Comparison of ENCODE assay signal across 13 cellular contexts in genomic region chr20:2691127-2691526, GRCh38. TPM values are rescaled to one million over a fixed set of nuclear protein-coding genes. Genes with fewer than 3 reads are reported as not detected.
DNase-seq lines count a peak whose midpoint lies in the region; ATAC-seq and TF ChIP-seq lines count a peak whose summit lies in the region.
"Had no signal": no experiment of that assay in that cellular context is flagged by ENCODE, and none has a peak within 500 bp of the region (broad histone marks: within the 10 kb centered on the region; RNA-seq: fewer than 3 reads in every experiment).

No MANE protein-coding gene starts in this region.

- H3K36me3 Mint-ChIP-seq in activated naive CD4-positive, alpha-beta T cell treated with anti-CD3 and anti-CD28 coated beads for 36 hours (ENCODE audit: low read depth) = peaks cover 3% of the 10 kb centered on the region
- peaks cover 3% of the 10 kb centered on the region for H3K36me3 Mint-ChIP-seq in activated CD4-positive, alpha-beta memory T cell treated with anti-CD3 and anti-CD28 coated beads for 36 hours
- peaks cover 15% of the 10 kb centered on the region for H3K36me3 Mint-ChIP-seq in glutamatergic neuron (ENCODE audit: unreplicated experiment)
- H3K36me3 Mint-ChIP-seq in stimulated activated memory B cell treated with anti-CD40 and anti-IgM and Interleukin-4, amounts not matched to agents 10 μg/mL and 1 μg/mL and 100 μg/mL, for 72 hours = no peaks in the 10 kb centered on the region

- DNase-seq in activated naive CD4-positive, alpha-beta T cell treated with anti-CD3 and anti-CD28 coated beads for 36 hours = no peak
- DNase-seq in activated naive CD4-positive, alpha-beta T cell (lab: John Stamatoyannopoulos, UW) = no peak
- no peak for DNase-seq in activated CD4-positive, alpha-beta memory T cell treated with anti-CD3 and anti-CD28 coated beads for 36 hours
- DNase-seq in glutamatergic neuron (no peak), brain microvascular endothelial cell (no peak), WERI-Rb-1 (no peak)
- DNase-seq: activated CD8-positive, alpha-beta memory T cell treated with anti-CD3 and anti-CD28 coated beads, Interleukin-2, amount 50 U/mL, for 4 hours; DMS153; IMR-90; NCI-H1105; SHP77 treated with DMSO at 0.1 percent for 48 hours had no signal

- no peaks in the 10 kb centered on the region for H3K36me3 ChIP-seq in brain microvascular endothelial cell (replicated peaks)
- no peaks in the 10 kb centered on the region; the same call in 1 of the 2 replicates for H3K36me3 ChIP-seq in WERI-Rb-1

- H3K4me1 Mint-ChIP-seq in activated naive CD4-positive, alpha-beta T cell treated with anti-CD3 and anti-CD28 coated beads for 36 hours (ENCODE audit: low read depth) = peaks cover 15% of the 10 kb centered on the region
- H3K4me1 Mint-ChIP-seq in activated CD4-positive, alpha-beta memory T cell treated with anti-CD3 and anti-CD28 coated beads for 36 hours (ENCODE audit: low read depth) = peaks cover 22% of the 10 kb centered on the region
- peaks cover 7% of the 10 kb centered on the region for H3K4me1 Mint-ChIP-seq in glutamatergic neuron (ENCODE audit: low read depth, unreplicated experiment)
- H3K4me1 Mint-ChIP-seq in stimulated activated memory B cell treated with anti-CD40 and anti-IgM and Interleukin-4, amounts not matched to agents 10 μg/mL and 1 μg/mL and 100 μg/mL, for 72 hours = peaks cover 19% of the 10 kb centered on the region

- H3K4me3 Mint-ChIP-seq in activated naive CD4-positive, alpha-beta T cell treated with anti-CD3 and anti-CD28 coated beads for 36 hours = peak overlapping the region; percentile 75
- H3K4me3 Mint-ChIP-seq in activated CD4-positive, alpha-beta memory T cell treated with anti-CD3 and anti-CD28 coated beads for 36 hours = peak overlapping the region; percentile 72
- peak overlapping the region; percentile 98 for H3K4me3 Mint-ChIP-seq in glutamatergic neuron (ENCODE audit: unreplicated experiment)
- H3K4me3 Mint-ChIP-seq in stimulated activated memory B cell treated with anti-CD40 and anti-IgM and Interleukin-4, amounts not matched to agents 10 μg/mL and 1 μg/mL and 100 μg/mL, for 72 hours = peak overlapping the region; percentile 82

- no peaks in the 10 kb centered on the region for H3K9me3 Mint-ChIP-seq in activated naive CD4-positive, alpha-beta T cell treated with anti-CD3 and anti-CD28 coated beads for 36 hours
- no peaks in the 10 kb centered on the region for H3K9me3 Mint-ChIP-seq in activated CD4-positive, alpha-beta memory T cell treated with anti-CD3 and anti-CD28 coated beads for 36 hours
- H3K9me3 Mint-ChIP-seq in glutamatergic neuron (ENCODE audit: unreplicated experiment) = peaks cover 11% of the 10 kb centered on the region
- H3K9me3 Mint-ChIP-seq in stimulated activated memory B cell treated with anti-CD40 and anti-IgM and Interleukin-4, amounts not matched to agents 10 μg/mL and 1 μg/mL and 100 μg/mL, for 72 hours = no peaks in the 10 kb centered on the region

- no peak for ATAC-seq in stimulated activated memory B cell treated with anti-CD40 and anti-IgM and Interleukin-4, amounts not matched to agents 10 μg/mL and 1 μg/mL and 100 μg/mL, for 72 hours
- no peak for ATAC-seq in GM21825 (IDR thresholded peaks at IDR 0.05; ENCODE audit: unreplicated experiment)

- POLR2A ChIA-PET in activated CD4-positive, alpha-beta memory T cell treated with anti-CD3 and anti-CD28 coated beads for 36 hours (lab: Charles Lee) = no interaction called here

- H3K27me3 ChIP-seq in brain microvascular endothelial cell (replicated peaks) = peaks cover 44% of the 10 kb centered on the region
- H3K27me3 ChIP-seq in WERI-Rb-1 (ENCODE audit: insufficient read depth, low read depth, severe bottlenecking) = no peaks in the 10 kb centered on the region

- H3K27ac ChIP-seq in brain microvascular endothelial cell (no peak overlapping the region), WERI-Rb-1 (no peak overlapping the region)

- no peaks in the 10 kb centered on the region for H3K9me3 ChIP-seq in WERI-Rb-1 (ENCODE audit: severe bottlenecking)

- in situ Hi-C loops in brain microvascular endothelial cell (cut with HindIII; ENCODE audit: low pct_ligation_motif_present, low sequenced_read_pairs) = no loop called here

- H3K27me3 Mint-ChIP-seq in activated naive CD4-positive, alpha-beta T cell treated with anti-CD3 and anti-CD28 coated beads for 36 hours (ENCODE audit: low read depth) = peaks cover 34% of the 10 kb centered on the region
- H3K27me3 Mint-ChIP-seq in activated CD4-positive, alpha-beta memory T cell treated with anti-CD3 and anti-CD28 coated beads for 36 hours = peaks cover 34% of the 10 kb centered on the region
- peaks cover 50% of the 10 kb centered on the region for H3K27me3 Mint-ChIP-seq in glutamatergic neuron (ENCODE audit: unreplicated experiment)
- H3K27me3 Mint-ChIP-seq in stimulated activated memory B cell treated with anti-CD40 and anti-IgM and Interleukin-4, amounts not matched to agents 10 μg/mL and 1 μg/mL and 100 μg/mL, for 72 hours = peaks cover 75% of the 10 kb centered on the region

- no peak overlapping the region for H3K27ac Mint-ChIP-seq in activated naive CD4-positive, alpha-beta T cell treated with anti-CD3 and anti-CD28 coated beads for 36 hours
- H3K27ac Mint-ChIP-seq in activated CD4-positive, alpha-beta memory T cell treated with anti-CD3 and anti-CD28 coated beads for 36 hours = no peak overlapping the region
- peak overlapping the region; percentile 25 for H3K27ac Mint-ChIP-seq in glutamatergic neuron (ENCODE audit: unreplicated experiment)
- H3K27ac Mint-ChIP-seq in stimulated activated memory B cell treated with anti-CD40 and anti-IgM and Interleukin-4, amounts not matched to agents 10 μg/mL and 1 μg/mL and 100 μg/mL, for 72 hours = peak overlapping the region; percentile 75

- H3K4me3 ChIP-seq in brain microvascular endothelial cell (ENCODE audit: low read depth, low read length) (no peak overlapping the region), WERI-Rb-1 (ENCODE audit: low read depth, low read length) (no peak overlapping the region)

- CTCF ChIA-PET in activated naive CD4-positive, alpha-beta T cell treated with anti-CD3 and anti-CD28 coated beads for 36 hours (lab: Charles Lee) = interaction anchor here (1.1 to 1.2 kb wide), 2 partner anchors 50 to 62 kb away, joined by 3 read pairs; no protein-coding TSS in a partner anchor
- CTCF ChIA-PET in activated CD4-positive, alpha-beta memory T cell treated with anti-CD3 and anti-CD28 coated beads for 36 hours (lab: Charles Lee) = interaction anchor here (1.0 to 1.7 kb wide), 2 partner anchors 52 to 62 kb away, joined by 3 to 5 read pairs; no protein-coding TSS in a partner anchor

- intact Hi-C loops in activated naive CD4-positive, alpha-beta T cell treated with anti-CD3 and anti-CD28 coated beads for 36 hours (cut with micrococcal nuclease) = no loop called here
- intact Hi-C loops in activated CD4-positive, alpha-beta memory T cell treated with anti-CD3 and anti-CD28 coated beads for 36 hours (cut with micrococcal nuclease) = no loop called here

- TF ChIP-seq CTCF in glutamatergic neuron (IDR thresholded peaks at IDR 0.05; ENCODE audit: partially characterized antibody, unreplicated experiment) (no peak), brain microvascular endothelial cell (IDR thresholded peaks at IDR 0.05; ENCODE audit: low read depth, low read length, missing control alignments) (no peak), WERI-Rb-1 (IDR thresholded peaks at IDR 0.05; ENCODE audit: low read depth, low read length) (no peak)

RNA-seq across cellular contexts. Expression of gene EBF4, which starts 1.5 kb away (rescaled TPM):
- total RNA-seq in activated naive CD4-positive, alpha-beta T cell treated with anti-CD3 and anti-CD28 coated beads for 36 hours = 1 to 10 TPM; 3.2 to 3.5 TPM
- 1 to 10 TPM; 5.9 to 6.6 TPM for total RNA-seq in activated CD4-positive, alpha-beta memory T cell treated with anti-CD3 and anti-CD28 coated beads for 36 hours
- total RNA-seq in glutamatergic neuron (ENCODE audit: unreplicated experiment) = 11.0 TPM

RNA-seq across cellular contexts. Expression of gene IDH3B, which starts 27.1 kb away (rescaled TPM):
- 100 to 1,000 TPM; 123 to 125 TPM for total RNA-seq in activated naive CD4-positive, alpha-beta T cell treated with anti-CD3 and anti-CD28 coated beads for 36 hours
- total RNA-seq in activated CD4-positive, alpha-beta memory T cell treated with anti-CD3 and anti-CD28 coated beads for 36 hours = 10 to 100 TPM; 95.6 to 99.1 TPM
- total RNA-seq in glutamatergic neuron (ENCODE audit: unreplicated experiment) = 103 TPM

RNA-seq across cellular contexts. Expression of gene NOP56, which starts 38.7 kb away (rescaled TPM):
- total RNA-seq in activated naive CD4-positive, alpha-beta T cell treated with anti-CD3 and anti-CD28 coated beads for 36 hours = 100 to 1,000 TPM; 385 to 405 TPM
- total RNA-seq in activated CD4-positive, alpha-beta memory T cell treated with anti-CD3 and anti-CD28 coated beads for 36 hours = 100 to 1,000 TPM; 402 to 408 TPM
- total RNA-seq in glutamatergic neuron (ENCODE audit: unreplicated experiment) = 185 TPM

Comparison
In these comparisons a context has a peak if more than half of its experiments do, and no peak if none do; other contexts are left out.
1. H3K27ac Mint-ChIP-seq: peak in glutamatergic neuron (single experiment) and stimulated activated memory B cell treated with anti-CD40 and anti-IgM and Interleukin-4, amounts not matched to agents 10 μg/mL and 1 μg/mL and 100 μg/mL, for 72 hours (single experiment); none in activated naive CD4-positive, alpha-beta T cell treated with anti-CD3 and anti-CD28 coated beads for 36 hours (single experiment) and activated CD4-positive, alpha-beta memory T cell treated with anti-CD3 and anti-CD28 coated beads for 36 hours (single experiment).
2. Peak in every context shown above with its lines, with median percentiles within 50 percentile points of each other: H3K4me3 Mint-ChIP-seq.